In genomic region chr5:151070449-151070848, GRCh38 we compare ENCODE assay signal across 18 cellular contexts. TPM values are rescaled to one million over a fixed set of nuclear protein-coding genes. Genes with fewer than 3 reads are reported as not detected.
DNase-seq lines count a peak whose midpoint lies in the region; ATAC-seq and TF ChIP-seq lines count a peak whose summit lies in the region.
"Had no signal": no experiment of that assay in that cellular context is flagged by ENCODE, and none has a peak within 500 bp of the region (broad histone marks: within the 10 kb centered on the region; RNA-seq: fewer than 3 reads in every experiment).

No MANE protein-coding gene starts in this region.

- H3K9me3 Mint-ChIP-seq in CD4-positive, alpha-beta memory T cell, result no peaks in the 10 kb centered on the region
- H3K9me3 Mint-ChIP-seq in IgD-negative memory B cell (no peaks in the 10 kb centered on the region), natural killer cell (no peaks in the 10 kb centered on the region)
- H3K9me3 Mint-ChIP-seq: T-helper 1 cell treated with Interleukin-12 subunit alpha and Interleukin-12 subunit beta and Interleukin-4 antibody, amounts not matched to agents 30 μg/mL and 1 μg/mL, for 36 hours had no signal

- no peak overlapping the region for H3K4me3 ChIP-seq in CD4-positive, alpha-beta memory T cell (ENCODE audit: low read length in 2 of 2)
- H3K4me3 ChIP-seq in adipocyte (ENCODE audit: low read length) (no peak overlapping the region), parathyroid adenoma (ENCODE audit: low read depth, low read length) (no peak overlapping the region)
- H3K4me3 ChIP-seq: stomach had no signal

- peaks cover 15 to 76% of the 10 kb centered on the region in 2 donors for H3K36me3 Mint-ChIP-seq in CD4-positive, alpha-beta memory T cell
- H3K36me3 Mint-ChIP-seq in IgD-negative memory B cell (peaks cover 4% of the 10 kb centered on the region), natural killer cell (no peaks in the 10 kb centered on the region)
- H3K36me3 Mint-ChIP-seq: mesothelial cell of epicardium had no signal

- H3K4me1 ChIP-seq in CD4-positive, alpha-beta memory T cell (ENCODE audit: insufficient read depth, low read length), result peaks cover 86% of the 10 kb centered on the region
- H3K4me1 ChIP-seq in adipocyte (ENCODE audit: control insufficient read depth, insufficient read depth, low read length) (peaks cover 20% of the 10 kb centered on the region), parathyroid adenoma (peaks cover 59% of the 10 kb centered on the region)

- H3K4me1 Mint-ChIP-seq in CD4-positive, alpha-beta memory T cell, result peaks cover 63 to 88% (median 73%) of the 10 kb centered on the region in 4 donors
- H3K4me1 Mint-ChIP-seq in IgD-negative memory B cell (peaks cover 60 to 76% (median 61%) of the 10 kb centered on the region in 3 donors), natural killer cell (peaks cover 60 to 69% of the 10 kb centered on the region in 2 donors)
- H3K4me1 Mint-ChIP-seq: mesothelial cell of epicardium had no signal

- peaks cover 23% of the 10 kb centered on the region for H3K36me3 ChIP-seq in CD4-positive, alpha-beta memory T cell (ENCODE audit: insufficient read depth, low read length)
- peaks cover 27% of the 10 kb centered on the region for H3K36me3 ChIP-seq in adipocyte (ENCODE audit: control insufficient read depth, insufficient read depth, low read length, severe bottlenecking)
- H3K36me3 ChIP-seq in parathyroid adenoma (ENCODE audit: control insufficient read depth, insufficient read depth, low read length), result no peaks in the 10 kb centered on the region

- H3K27me3 Mint-ChIP-seq in CD4-positive, alpha-beta memory T cell, result no peaks in the 10 kb centered on the region
- H3K27me3 Mint-ChIP-seq in IgD-negative memory B cell, result no peaks in the 10 kb centered on the region
- H3K27me3 Mint-ChIP-seq in natural killer cell (ENCODE audit: low read depth in 2 of 2), result no peaks in the 10 kb centered on the region

- no peaks in the 10 kb centered on the region for H3K27me3 ChIP-seq in CD4-positive, alpha-beta memory T cell (ENCODE audit: insufficient read depth, low read length)
- no peaks in the 10 kb centered on the region for H3K27me3 ChIP-seq in adipocyte (replicated peaks; ENCODE audit: control insufficient read depth, insufficient read depth, low read length)
- H3K27me3 ChIP-seq in parathyroid adenoma (ENCODE audit: control insufficient read depth, insufficient read depth, low read length), result no peaks in the 10 kb centered on the region
- H3K27me3 ChIP-seq: stomach had no signal

- intact Hi-C loops in CD4-positive, alpha-beta memory T cell (cut with micrococcal nuclease), result no loop called here
- intact Hi-C loops in natural killer cell (cut with micrococcal nuclease), result no loop called here

- ATAC-seq in natural killer cell, result no peak
- no peak for ATAC-seq in HG02870 (IDR thresholded peaks at IDR 0.05; ENCODE audit: unreplicated experiment)
- ATAC-seq: Panc1 had no signal

- CTCF ChIA-PET in CD4-positive, alpha-beta memory T cell (lab: Charles Lee; ENCODE audit: partially characterized antibody), result interaction anchor here (0.7 to 5.6 kb wide), 6 partner anchors 19 to 94 kb away, joined by 3 to 54 read pairs (median 7); no protein-coding TSS in a partner anchor

- peak overlapping the region; percentile 11 to 85 (median 70) for H3K27ac Mint-ChIP-seq in CD4-positive, alpha-beta memory T cell
- H3K27ac Mint-ChIP-seq in IgD-negative memory B cell (peak overlapping the region; percentile 21 to 85 (median 77)), natural killer cell (peak overlapping the region in 1 of 2 donors; percentile 35)
- H3K27ac Mint-ChIP-seq: mesothelial cell of epicardium; T-helper 1 cell treated with Interleukin-12 subunit alpha and Interleukin-12 subunit beta and Interleukin-4 antibody, amounts not matched to agents 30 μg/mL and 1 μg/mL, for 36 hours had no signal

- TF ChIP-seq CTCF in parathyroid adenoma (IDR thresholded peaks at IDR 0.05), result no peak
- no peak for TF ChIP-seq CTCF in natural killer cell (IDR thresholded peaks at IDR 0.05)

- no peaks in the 10 kb centered on the region for H3K9me3 ChIP-seq in CD4-positive, alpha-beta memory T cell (ENCODE audit: control insufficient read depth in 1 of 2, low read length in 2 of 2)
- H3K9me3 ChIP-seq in adipocyte (ENCODE audit: control insufficient read depth, low read length), result no peaks in the 10 kb centered on the region
- no peaks in the 10 kb centered on the region for H3K9me3 ChIP-seq in parathyroid adenoma (ENCODE audit: control insufficient read depth, low read length)
- H3K9me3 ChIP-seq: stomach had no signal

- peaks cover 66% of the 10 kb centered on the region for H3K79me2 ChIP-seq in parathyroid adenoma

- DNase-seq in CD4-positive, alpha-beta memory T cell, result no peak
- DNase-seq in adipocyte (ENCODE audit: low read depth) (peak; percentile 40), SHP77 treated with DMSO at 0.1 percent for 48 hours (lab: John Stamatoyannopoulos, UW) (no peak), natural killer cell (no peak)
- DNase-seq in stimulated activated CD4-positive, alpha-beta T cell treated with anti-CD3 and anti-CD28 coated beads, Interleukin-4, amount 100 ng/mL, for 1 hour, result no peak
- DNase-seq: islet precursor cell, MM.1S, NCI-H2081 treated with DMSO at 0.1 percent for 48 hours, NCI-H69, nucleus accumbens, stomach had no signal

- H3K27ac ChIP-seq in CD4-positive, alpha-beta memory T cell (ENCODE audit: low read depth, low read length), result peak overlapping the region; percentile 24
- peak overlapping the region; percentile 85 for H3K27ac ChIP-seq in parathyroid adenoma
- H3K27ac ChIP-seq: C4-2B, stomach had no signal

- H3K9ac ChIP-seq in adipocyte (ENCODE audit: low read length) (no peak overlapping the region), parathyroid adenoma (no peak overlapping the region)

- H3K4me2 ChIP-seq in parathyroid adenoma (ENCODE audit: low read length), result no peak overlapping the region

- POLR2A ChIA-PET in CD4-positive, alpha-beta memory T cell (lab: Charles Lee; ENCODE audit: partially characterized antibody), result interaction anchor here (4.9 kb wide), 1 partner anchor 11 kb away, joined by 35 read pairs; the partner anchor contains the start of gene TNIP1

- H3K4me3 Mint-ChIP-seq in CD4-positive, alpha-beta memory T cell, result peak overlapping the region in 2 of 8 donors; percentile 57 to 61
- peak overlapping the region in 1 of 4 donors; percentile 37 for H3K4me3 Mint-ChIP-seq in IgD-negative memory B cell
- no peak overlapping the region for H3K4me3 Mint-ChIP-seq in natural killer cell
- H3K4me3 Mint-ChIP-seq: mesothelial cell of epicardium; T-helper 1 cell treated with Interleukin-12 subunit alpha and Interleukin-12 subunit beta and Interleukin-4 antibody, amounts not matched to agents 30 μg/mL and 1 μg/mL, for 36 hours had no signal

- no peak overlapping the region for H2AFZ ChIP-seq in parathyroid adenoma

RNA-seq across cellular contexts. Expression of gene TNIP1, which starts 10.4 kb away (rescaled TPM):
- total RNA-seq in CD4-positive, alpha-beta memory T cell, result 100 to 1,000 TPM; 227 to 233 TPM
- 10 to 100 TPM; 31.5 to 70.2 TPM for polyA plus RNA-seq in CD4-positive, alpha-beta memory T cell
- polyA plus RNA-seq in IgD-negative memory B cell, result 78.3 TPM
- 100 to 1,000 TPM; 140 to 180 (median 153) TPM for total RNA-seq in natural killer cell

RNA-seq across cellular contexts. Expression of gene GPX3, which starts 50.1 kb away (rescaled TPM):
- total RNA-seq in CD4-positive, alpha-beta memory T cell, result not detected
- 1 to 10 TPM in 1 of 2 donors, not detected in 1; 1.5 TPM for polyA plus RNA-seq in CD4-positive, alpha-beta memory T cell
- polyA plus RNA-seq in IgD-negative memory B cell, result 2.8 TPM
- 1 to 10 TPM in 1 of 3 donors, not detected in 2; 1.1 TPM for total RNA-seq in natural killer cell
